ENCODE assay signal across 8 cellular contexts in the genomic region with DNA sequence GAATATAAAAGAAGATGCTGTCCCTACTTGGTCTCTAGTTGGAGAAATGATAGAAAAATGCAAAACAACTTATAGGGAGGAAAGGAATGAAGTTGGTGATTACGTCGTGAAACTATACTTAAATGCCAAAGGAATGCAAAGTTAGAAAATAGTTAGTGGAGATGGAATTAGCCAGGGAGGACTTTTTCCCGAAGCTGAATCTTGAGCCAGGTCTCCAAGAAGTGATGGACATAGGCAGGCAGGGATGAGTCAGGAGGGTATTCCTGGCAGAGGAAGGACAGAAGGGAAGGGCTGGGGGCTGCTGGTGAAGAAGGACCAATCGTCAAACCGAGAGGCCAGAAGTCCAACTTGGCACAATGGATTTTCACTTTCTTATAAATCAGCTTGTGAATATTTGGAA. TPM values are rescaled to one million over a fixed set of nuclear protein-coding genes. Genes with fewer than 3 reads are reported as not detected.
A peak's percentile ranks its signal among the peaks of the same experiment; 100 is the strongest.
DNase-seq lines count a peak whose midpoint lies in the region; ATAC-seq and TF ChIP-seq lines count a peak whose summit lies in the region.

No MANE protein-coding gene starts in this region.

- H3K9me3 ChIP-seq in MM.1S (replicated peaks; ENCODE audit: insufficient read depth, low read length), result no peaks in the 10 kb centered on the region

- H3K36me3 ChIP-seq in MM.1S (replicated peaks; ENCODE audit: insufficient read depth, low read length), result no peaks in the 10 kb centered on the region

- peaks cover 24% of the 10 kb centered on the region for H3K4me1 ChIP-seq in MM.1S (ENCODE audit: low read length)

- intact Hi-C loops in CD14-positive monocyte (cut with micrococcal nuclease), result loop anchor here (5.0 to 10.0 kb wide), 2 partner anchors 54 to 124 kb away; a partner anchor contains a TSS

- H3K9ac ChIP-seq in MM.1S (ENCODE audit: low read length), result peak overlapping the region; percentile 78; the same call in 1 of the 2 replicates

- H3K27me3 Mint-ChIP-seq in CD14-positive monocyte (ENCODE audit: low read depth in 3 of 3) (peaks cover 31 to 72% (median 33%) of the 10 kb centered on the region in 3 donors), neural crest cell (ENCODE audit: low read depth) (no peaks in the 10 kb centered on the region)
- H3K27me3 Mint-ChIP-seq in effector memory CD8-positive, alpha-beta T cell, result no peaks in the 10 kb centered on the region

- H3K4me3 ChIP-seq in MM.1S (ENCODE audit: low read length), result peak overlapping the region; percentile 89

- peaks cover 21% of the 10 kb centered on the region for H3F3A ChIP-seq in MM.1S (ENCODE audit: insufficient read depth, low read length)

- H3K4me3 Mint-ChIP-seq in CD14-positive monocyte (peak overlapping the region; percentile 86 to 92), neural crest cell (peak overlapping the region; percentile 88)
- peak overlapping the region; percentile 90 to 98 for H3K4me3 Mint-ChIP-seq in effector memory CD8-positive, alpha-beta T cell

- H3K4me1 Mint-ChIP-seq in CD14-positive monocyte (peaks cover 34% of the 10 kb centered on the region), neural crest cell (peaks cover 36% of the 10 kb centered on the region)
- peaks cover 40 to 59% of the 10 kb centered on the region in 2 donors for H3K4me1 Mint-ChIP-seq in effector memory CD8-positive, alpha-beta T cell (ENCODE audit: low read depth in 2 of 2)

- no peaks in the 10 kb centered on the region for H3K9me2 ChIP-seq in MM.1S (replicated peaks; ENCODE audit: insufficient read depth, low read length)

- DNase-seq in CD14-positive monocyte (ENCODE audit: low spot score), result no peak
- DNase-seq in MM.1S, result no peak
- DNase-seq in effector memory CD8-positive, alpha-beta T cell, result no peak
- DNase-seq in neural crest cell (ENCODE audit: low read depth, low spot score), result no peak
- no peak for DNase-seq in NOMO-1 (lab: John Stamatoyannopoulos, UW; ENCODE audit: unreplicated experiment in 2 of 2)
- DNase-seq in UCSD-AML1 (lab: John Stamatoyannopoulos, UW; ENCODE audit: unreplicated experiment), result no peak

- H3K4me2 ChIP-seq in MM.1S (ENCODE audit: low read depth, low read length), result peak overlapping the region; percentile 67

- no peak for ATAC-seq in effector memory CD8-positive, alpha-beta T cell (replicated peaks)
- ATAC-seq in GM21367 (IDR thresholded peaks at IDR 0.05; ENCODE audit: unreplicated experiment) (no peak), GM19351 (IDR thresholded peaks at IDR 0.05; ENCODE audit: unreplicated experiment) (no peak)

- H3K9me3 Mint-ChIP-seq in CD14-positive monocyte, result peaks cover 0 to 8% (median 0%) of the 10 kb centered on the region in 7 donors
- H3K9me3 Mint-ChIP-seq in effector memory CD8-positive, alpha-beta T cell, result no peaks in the 10 kb centered on the region
- H3K9me3 Mint-ChIP-seq in neural crest cell, result no peaks in the 10 kb centered on the region

- H4K20me1 ChIP-seq in MM.1S (ENCODE audit: insufficient read depth, low read length), result no peaks in the 10 kb centered on the region

- TF ChIP-seq CTCF in CD14-positive monocyte (IDR thresholded peaks at IDR 0.05) (no peak), MM.1S (IDR thresholded peaks at IDR 0.05; ENCODE audit: low read length) (no peak), neural crest cell (conservative IDR thresholded peaks at IDR 0.05) (no peak)

- no peak overlapping the region for H3K27ac ChIP-seq in MM.1S (ENCODE audit: low read length)

- H3K27me3 ChIP-seq in MM.1S (replicated peaks; ENCODE audit: insufficient read depth, low read length), result no peaks in the 10 kb centered on the region

- H3K27ac Mint-ChIP-seq in CD14-positive monocyte, result no peak overlapping the region
- H3K27ac Mint-ChIP-seq in effector memory CD8-positive, alpha-beta T cell, result peak overlapping the region; percentile 81 to 89
- H3K27ac Mint-ChIP-seq in neural crest cell (ENCODE audit: unreplicated experiment), result no peak overlapping the region

- H2AFZ ChIP-seq in MM.1S (ENCODE audit: low read length), result no peak overlapping the region

- H3K79me2 ChIP-seq in MM.1S (ENCODE audit: low read length), result peaks cover 47% of the 10 kb centered on the region

- H3K36me3 Mint-ChIP-seq in CD14-positive monocyte (peaks cover 0 to 5% of the 10 kb centered on the region in 2 donors), neural crest cell (ENCODE audit: low read depth) (no peaks in the 10 kb centered on the region)
- peaks cover 16% of the 10 kb centered on the region for H3K36me3 Mint-ChIP-seq in effector memory CD8-positive, alpha-beta T cell (ENCODE audit: insufficient read depth)

RNA-seq across cellular contexts. Expression of a gene that starts 1.8 kb away (rescaled TPM):
- polyA plus RNA-seq in CD14-positive monocyte, result 1 to 10 TPM; 1.2 to 6.0 TPM
- total RNA-seq in neural crest cell, result 28.9 and 31.5 TPM in 2 replicates

RNA-seq across cellular contexts. Expression of a gene that starts 56.3 kb away (rescaled TPM):
- 10 to 100 TPM; 19.6 to 27.8 TPM for polyA plus RNA-seq in CD14-positive monocyte
- 78.5 and 80.1 TPM in 2 replicates for total RNA-seq in neural crest cell

RNA-seq across cellular contexts. Expression of a gene that starts 56.3 kb away (rescaled TPM):
- 100 to 1,000 TPM; 158 to 172 TPM for polyA plus RNA-seq in CD14-positive monocyte
- 139 and 156 TPM in 2 replicates for total RNA-seq in neural crest cell

Comparison
In these comparisons a context has a peak if more than half of its experiments do, and no peak if none do; other contexts are left out.
1. H3K27ac Mint-ChIP-seq: peak in effector memory CD8-positive, alpha-beta T cell (2 of 2); none in CD14-positive monocyte (0 of 7) and neural crest cell (single experiment).
2. Peak in every context shown above with its lines, with median percentiles within 50 percentile points of each other: H3K4me3 Mint-ChIP-seq.